Comparison of ENCODE assay signal across 31 cellular contexts in genomic region chr4:40379248-40379647, GRCh38. TPM values are rescaled to one million over a fixed set of nuclear protein-coding genes. Genes with fewer than 3 reads are reported as not detected.
"Had no signal": no experiment of that assay in that cellular context is flagged by ENCODE, and none has a peak within 500 bp of the region (broad histone marks: within the 10 kb centered on the region; RNA-seq: fewer than 3 reads in every experiment).

No MANE protein-coding gene starts in this region.

- H3K36me3 ChIP-seq: brain microvascular endothelial cell, cardiac muscle cell, MG63 had no signal

- H3K9me3 Mint-ChIP-seq: activated CD4-positive, alpha-beta memory T cell treated with anti-CD3 and anti-CD28 coated beads, Interleukin-2, amount 10 ng/mL, durations not matched to agents 7 days and 5 days; activated CD4-positive, alpha-beta T cell treated with anti-CD3 and anti-CD28 coated beads, Interleukin-2, amount 10 ng/mL, durations not matched to agents 7 days and 5 days; activated naive CD4-positive, alpha-beta T cell treated with anti-CD3 and anti-CD28 coated beads, Interleukin-2, amount 10 ng/mL, durations not matched to agents 7 days and 5 days; activated naive CD8-positive, alpha-beta T cell treated with anti-CD3 and anti-CD28 coated beads for 36 hours; activated T-cell treated with anti-CD3 and anti-CD28 coated beads, Interleukin-2, amount 50 U/mL, for 72 hours; activated T-helper 2 cell treated with anti-CD3 and anti-CD28 coated beads, Interferon-gamma antibody, Interleukin-2, Interleukin-4, amounts not matched to agents 10 μg/mL and 5 μg/mL and 100 μg/mL, durations not matched to agents 14 hours and 24 hours and 36 hours; T-cell had no signal

- H3K27me3 Mint-ChIP-seq: activated naive CD8-positive, alpha-beta T cell treated with anti-CD3 and anti-CD28 coated beads for 36 hours; T-cell had no signal

- H3K27me3 ChIP-seq: brain microvascular endothelial cell, cardiac muscle cell, MG63 had no signal

- ATAC-seq: activated T-cell treated with anti-CD3 and anti-CD28 coated beads, Interleukin-2, amount 50 U/mL, for 72 hours; Panc1; Right ventricle myocardium inferior; T-cell had no signal

- H3K4me1 Mint-ChIP-seq: activated CD4-positive, alpha-beta memory T cell treated with anti-CD3 and anti-CD28 coated beads, Interleukin-2, amount 10 ng/mL, durations not matched to agents 7 days and 5 days; activated naive CD8-positive, alpha-beta T cell treated with anti-CD3 and anti-CD28 coated beads for 36 hours; T-cell had no signal

- H3K4me3 ChIP-seq: cardiac muscle cell, MG63, SK-N-MC had no signal

- DNase-seq: activated CD4-positive, alpha-beta memory T cell treated with anti-CD3 and anti-CD28 coated beads, Interleukin-2, amount 10 ng/mL, durations not matched to agents 7 days and 5 days; activated CD4-positive, alpha-beta T cell treated with anti-CD3 and anti-CD28 coated beads, Interleukin-2, amount 10 ng/mL, durations not matched to agents 7 days and 5 days; activated CD4-positive, CD25-positive, alpha-beta regulatory T cell; activated CD8-positive, alpha-beta memory T cell treated with anti-CD3 and anti-CD28 coated beads, Interleukin-2, amount 50 U/mL, for 4 hours; activated gamma-delta T cell treated with Interleukin-2 at 50 U/mL for 16 hours; activated naive CD4-positive, alpha-beta T cell treated with anti-CD3 and anti-CD28 coated beads, Interleukin-2, amount 10 ng/mL, durations not matched to agents 7 days and 5 days; activated naive CD8-positive, alpha-beta T cell treated with anti-CD3 and anti-CD28 coated beads for 36 hours; activated T-cell treated with anti-CD3 and anti-CD28 coated beads, Interleukin-2, amount 50 U/mL, for 72 hours; brain microvascular endothelial cell; cerebellar nuclear complex; MG63; MV-4-11; NCI-H1105; NCI-H1436; NCI-H1694 treated with DMSO at 0.1 percent for 48 hours; NCI-H2029 treated with DMSO at 0.1 percent for 48 hours; NCI-H345; NCI-H510A; NCI-H526 treated with DMSO at 0.1 percent for 48 hours; NCI-H82; OCI-M1; RPMI8226; T-cell; T-helper 2 cell; T1000 had no signal

- H3K27ac Mint-ChIP-seq: activated CD4-positive, alpha-beta memory T cell treated with anti-CD3 and anti-CD28 coated beads, Interleukin-2, amount 10 ng/mL, durations not matched to agents 7 days and 5 days; activated CD4-positive, alpha-beta T cell treated with anti-CD3 and anti-CD28 coated beads, Interleukin-2, amount 10 ng/mL, durations not matched to agents 7 days and 5 days; activated naive CD4-positive, alpha-beta T cell treated with anti-CD3 and anti-CD28 coated beads, Interleukin-2, amount 10 ng/mL, durations not matched to agents 7 days and 5 days; activated naive CD8-positive, alpha-beta T cell treated with anti-CD3 and anti-CD28 coated beads for 36 hours; activated T-cell treated with anti-CD3 and anti-CD28 coated beads, Interleukin-2, amount 50 U/mL, for 72 hours; activated T-helper 2 cell treated with anti-CD3 and anti-CD28 coated beads, Interferon-gamma antibody, Interleukin-2, Interleukin-4, amounts not matched to agents 10 μg/mL and 5 μg/mL and 100 μg/mL, durations not matched to agents 14 hours and 24 hours and 36 hours; T-cell had no signal

- H3K27ac ChIP-seq: brain microvascular endothelial cell, cardiac muscle cell, SK-N-MC had no signal

- H3K4me3 Mint-ChIP-seq: activated CD4-positive, alpha-beta memory T cell treated with anti-CD3 and anti-CD28 coated beads, Interleukin-2, amount 10 ng/mL, durations not matched to agents 7 days and 5 days; activated CD4-positive, alpha-beta T cell treated with anti-CD3 and anti-CD28 coated beads, Interleukin-2, amount 10 ng/mL, durations not matched to agents 7 days and 5 days; activated naive CD4-positive, alpha-beta T cell treated with anti-CD3 and anti-CD28 coated beads, Interleukin-2, amount 10 ng/mL, durations not matched to agents 7 days and 5 days; activated naive CD8-positive, alpha-beta T cell treated with anti-CD3 and anti-CD28 coated beads for 36 hours; activated T-cell treated with anti-CD3 and anti-CD28 coated beads, Interleukin-2, amount 50 U/mL, for 72 hours; T-cell had no signal

- H3K9me3 ChIP-seq: MG63 had no signal

- H3K36me3 Mint-ChIP-seq: activated naive CD4-positive, alpha-beta T cell treated with anti-CD3 and anti-CD28 coated beads, Interleukin-2, amount 10 ng/mL, durations not matched to agents 7 days and 5 days; activated naive CD8-positive, alpha-beta T cell treated with anti-CD3 and anti-CD28 coated beads for 36 hours; T-cell had no signal

RNA-seq across cellular contexts. Expression of gene CHRNA9, which starts 44.1 kb away (rescaled TPM):
- total RNA-seq: activated CD4-positive, alpha-beta memory T cell treated with anti-CD3 and anti-CD28 coated beads, Interleukin-2, amount 10 ng/mL, durations not matched to agents 7 days and 5 days; activated CD4-positive, alpha-beta T cell treated with anti-CD3 and anti-CD28 coated beads, Interleukin-2, amount 10 ng/mL, durations not matched to agents 7 days and 5 days; activated T-cell treated with anti-CD3 and anti-CD28 coated beads, Interleukin-2, amount 50 U/mL, for 72 hours; activated T-helper 2 cell treated with anti-CD3 and anti-CD28 coated beads, Interferon-gamma antibody, Interleukin-2, Interleukin-4, amounts not matched to agents 10 μg/mL and 5 μg/mL and 100 μg/mL, durations not matched to agents 14 hours and 24 hours and 36 hours; cardiac muscle cell; Right ventricle myocardium inferior had no signal
- polyA plus RNA-seq: adipose tissue, cardiac muscle cell had no signal
